Comparison of ENCODE assay signal across 8 cellular contexts in genomic region chr19:18785179-18786124, GRCh38. TPM values are rescaled to one million over a fixed set of nuclear protein-coding genes. Genes with fewer than 3 reads are reported as not detected.
DNase-seq lines count a peak whose midpoint lies in the region; ATAC-seq and TF ChIP-seq lines count a peak whose summit lies in the region.

No MANE protein-coding gene starts in this region.

- no peaks in the 10 kb centered on the region for H3K79me2 ChIP-seq in SK-N-SH (ENCODE audit: insufficient read depth)

- H3K27me3 ChIP-seq in HUES48 (ENCODE audit: control insufficient read depth, insufficient read depth, low read length) (peaks cover 99% of the 10 kb centered on the region), SK-N-SH (ENCODE audit: insufficient read depth) (peaks cover 37% of the 10 kb centered on the region)

- H3K36me3 Mint-ChIP-seq in CD14-positive monocyte, result peaks cover 11 to 13% of the 10 kb centered on the region in 2 donors
- H3K36me3 Mint-ChIP-seq in activated naive CD4-positive, alpha-beta T cell treated with anti-CD3 and anti-CD28 coated beads for 36 hours (ENCODE audit: low read depth), result no peaks in the 10 kb centered on the region

- H3K9me2 ChIP-seq in SK-N-SH, result no peaks in the 10 kb centered on the region

- peaks cover 9% of the 10 kb centered on the region for H3F3A ChIP-seq in SK-N-SH (replicated peaks; ENCODE audit: insufficient read depth)

- H3K27ac Mint-ChIP-seq in CD14-positive monocyte, result peak overlapping the region in 2 of 7 donors; percentile 50 to 53
- no peak overlapping the region for H3K27ac Mint-ChIP-seq in activated naive CD4-positive, alpha-beta T cell treated with anti-CD3 and anti-CD28 coated beads for 36 hours

- CTCF ChIA-PET in SK-N-SH (lab: Yijun Ruan, JAX), result interaction anchor here (1.0 to 2.2 kb wide), 6 partner anchors 14 to 324 kb away, joined by 3 to 14 read pairs (median 3); no protein-coding TSS in a partner anchor
- CTCF ChIA-PET in activated naive CD4-positive, alpha-beta T cell treated with anti-CD3 and anti-CD28 coated beads for 36 hours (lab: Charles Lee), result no interaction called here

- H3K36me3 ChIP-seq in HUES48 (ENCODE audit: control insufficient read depth, insufficient read depth, low read length) (no peaks in the 10 kb centered on the region), SK-N-SH (replicated peaks in 1 of 2; ENCODE audit: control insufficient read depth in 1 of 2, insufficient read depth in 2 of 2, low read length in 1 of 2) (no peaks in the 10 kb centered on the region)

- intact Hi-C loops in CD14-positive monocyte (cut with micrococcal nuclease), result no loop called here
- intact Hi-C loops in activated naive CD4-positive, alpha-beta T cell treated with anti-CD3 and anti-CD28 coated beads for 36 hours (cut with micrococcal nuclease), result loop anchor here (5.0 to 10.0 kb wide), 2 partner anchors 171 to 193 kb away; partner anchors contain the start of gene TMEM59L
- intact Hi-C loops in left cardiac atrium (cut with DNase I), result no loop called here

- H3K4me1 ChIP-seq in HUES48 (ENCODE audit: control insufficient read depth, insufficient read depth, low read length) (no peaks in the 10 kb centered on the region; the same call in 1 of the 2 replicates), SK-N-SH (ENCODE audit: control insufficient read depth in 1 of 2, insufficient read depth in 2 of 2, low read depth in 1 of 2, low read length in 1 of 2) (peaks cover 0 to 20% of the 10 kb centered on the region in 2 experiments; a peak in 1 of 4 replicates)

- H3K4me3 Mint-ChIP-seq in CD14-positive monocyte, result peak overlapping the region; percentile 55 to 95
- no peak overlapping the region for H3K4me3 Mint-ChIP-seq in activated naive CD4-positive, alpha-beta T cell treated with anti-CD3 and anti-CD28 coated beads for 36 hours

- H3K9ac ChIP-seq in HUES48 (ENCODE audit: low read depth, low read length), result no peak overlapping the region
- no peak overlapping the region for H3K9ac ChIP-seq in SK-N-SH

- TF ChIP-seq RAD21 in SK-N-SH (IDR thresholded peaks at IDR 0.05; ENCODE audit: low read length), result no peak

- POLR2A ChIA-PET in SK-N-SH (lab: Yijun Ruan, JAX), result no interaction called here

- H3K9me3 Mint-ChIP-seq in CD14-positive monocyte, result peaks cover 3 to 47% (median 28%) of the 10 kb centered on the region in 7 donors
- H3K9me3 Mint-ChIP-seq in activated naive CD4-positive, alpha-beta T cell treated with anti-CD3 and anti-CD28 coated beads for 36 hours, result no peaks in the 10 kb centered on the region

- H3K27ac ChIP-seq in HUES48 (ENCODE audit: low read depth, low read length) (no peak overlapping the region), SK-N-SH (ENCODE audit: low read depth in 2 of 2, low read length in 1 of 2) (no peak overlapping the region; a peak in 1 of 4 replicates)

- no peak for TF ChIP-seq EP300 in SK-N-SH (IDR thresholded peaks at IDR 0.05; ENCODE audit: borderline replicate concordance in 1 of 2, low read depth in 1 of 2, low read length in 1 of 2)

- 0 out of 2 replicates have a peak overlapping the region, but pooled peaks have one; percentile 56 for H3K4me2 ChIP-seq in SK-N-SH

- peak overlapping the region; percentile 28; the same call in 1 of the 2 replicates for H3K4me3 ChIP-seq in HUES48 (ENCODE audit: low read depth, low read length)
- H3K4me3 ChIP-seq in SK-N-SH (ENCODE audit: low read depth in 2 of 2, low read length in 1 of 2), result peak overlapping the region; percentile 12 to 35; a peak in 2 of 4 replicates

- ATAC-seq in left cardiac atrium (peak; percentile 73 to 82), GM18861 (IDR thresholded peaks at IDR 0.05; ENCODE audit: unreplicated experiment) (no peak)

- DNase-seq in CD14-positive monocyte (ENCODE audit: low spot score) (no peak), SK-N-SH (peak; percentile 100), left cardiac atrium (peak; percentile 89), A172 (ENCODE audit: low spot score) (no peak)
- peak; percentile 79 for DNase-seq in activated naive CD4-positive, alpha-beta T cell treated with anti-CD3 and anti-CD28 coated beads for 36 hours
- peak; percentile 32 to 58 for DNase-seq in stimulated activated CD4-positive, alpha-beta T cell treated with anti-CD3 and anti-CD28 coated beads, Interleukin-15, amount 100 ng/mL, for 1 hour (ENCODE audit: low read depth in 1 of 2, low spot score in 1 of 2)

- TF ChIP-seq CTCF in CD14-positive monocyte (IDR thresholded peaks at IDR 0.05) (no peak), SK-N-SH (IDR thresholded peaks at IDR 0.05) (no peak)

- peaks cover 47% of the 10 kb centered on the region for H3K4me1 Mint-ChIP-seq in CD14-positive monocyte
- H3K4me1 Mint-ChIP-seq in activated naive CD4-positive, alpha-beta T cell treated with anti-CD3 and anti-CD28 coated beads for 36 hours (ENCODE audit: low read depth), result peaks cover 35% of the 10 kb centered on the region

- H3K27me3 Mint-ChIP-seq in CD14-positive monocyte (ENCODE audit: low read depth in 3 of 3), result peaks cover 57 to 72% (median 61%) of the 10 kb centered on the region in 3 donors
- peaks cover 51% of the 10 kb centered on the region for H3K27me3 Mint-ChIP-seq in activated naive CD4-positive, alpha-beta T cell treated with anti-CD3 and anti-CD28 coated beads for 36 hours (ENCODE audit: low read depth)

- H3K9me3 ChIP-seq in HUES48 (ENCODE audit: control insufficient read depth, insufficient read depth, low read length) (no peaks in the 10 kb centered on the region), SK-N-SH (no peaks in the 10 kb centered on the region)

- no peaks in the 10 kb centered on the region for H4K20me1 ChIP-seq in SK-N-SH (ENCODE audit: insufficient read depth)

- 8% methylated on average over 33 of the region's 65 CpGs for WGBS in SK-N-SH (ENCODE audit: low lambda C conversion rate)

- H2AFZ ChIP-seq in SK-N-SH (ENCODE audit: low read depth), result no peak overlapping the region

TF ChIP-seq in SK-N-SH, 30 proteins besides CTCF, POLR2A, EP300 and RAD21 (continues in another document):
- TF ChIP-seq MEF2A (IDR thresholded peaks at IDR 0.05; ENCODE audit: borderline replicate concordance, low read depth) (no peak), EZH2phosphoT487 (IDR thresholded peaks at IDR 0.05; ENCODE audit: borderline replicate concordance, low read depth) (no peak), GATA2 (CRISPR knock-in tag; IDR thresholded peaks at IDR 0.05) (no peak), TEAD4 (IDR thresholded peaks at IDR 0.05; ENCODE audit: borderline replicate concordance, insufficient read depth) (no peak), FOXJ3 (CRISPR knock-in tag; IDR thresholded peaks at IDR 0.05) (no peak), RCOR1 (IDR thresholded peaks at IDR 0.05; ENCODE audit: low read length) (no peak), RFX5 (IDR thresholded peaks at IDR 0.05; ENCODE audit: low read length) (no peak), POLR2AphosphoS5 (IDR thresholded peaks at IDR 0.05; ENCODE audit: low read depth, low read length) (no peak), YY1 (IDR thresholded peaks at IDR 0.05; ENCODE audit: low read depth) (no peak), ZBTB33 (IDR thresholded peaks at IDR 0.05; ENCODE audit: borderline replicate concordance, low read depth) (no peak)
- TF ChIP-seq, protein P1, sequence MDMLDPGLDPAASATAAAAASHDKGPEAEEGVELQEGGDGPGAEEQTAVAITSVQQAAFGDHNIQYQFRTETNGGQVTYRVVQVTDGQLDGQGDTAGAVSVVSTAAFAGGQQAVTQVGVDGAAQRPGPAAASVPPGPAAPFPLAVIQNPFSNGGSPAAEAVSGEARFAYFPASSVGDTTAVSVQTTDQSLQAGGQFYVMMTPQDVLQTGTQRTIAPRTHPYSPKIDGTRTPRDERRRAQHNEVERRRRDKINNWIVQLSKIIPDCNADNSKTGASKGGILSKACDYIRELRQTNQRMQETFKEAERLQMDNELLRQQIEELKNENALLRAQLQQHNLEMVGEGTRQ (IDR thresholded peaks at IDR 0.05; ENCODE audit: borderline replicate concordance, low read depth, low read length), result no peak
- TF ChIP-seq, protein P2, sequence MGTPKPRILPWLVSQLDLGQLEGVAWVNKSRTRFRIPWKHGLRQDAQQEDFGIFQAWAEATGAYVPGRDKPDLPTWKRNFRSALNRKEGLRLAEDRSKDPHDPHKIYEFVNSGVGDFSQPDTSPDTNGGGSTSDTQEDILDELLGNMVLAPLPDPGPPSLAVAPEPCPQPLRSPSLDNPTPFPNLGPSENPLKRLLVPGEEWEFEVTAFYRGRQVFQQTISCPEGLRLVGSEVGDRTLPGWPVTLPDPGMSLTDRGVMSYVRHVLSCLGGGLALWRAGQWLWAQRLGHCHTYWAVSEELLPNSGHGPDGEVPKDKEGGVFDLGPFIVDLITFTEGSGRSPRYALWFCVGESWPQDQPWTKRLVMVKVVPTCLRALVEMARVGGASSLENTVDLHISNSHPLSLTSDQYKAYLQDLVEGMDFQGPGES (IDR thresholded peaks at IDR 0.05; ENCODE audit: low read depth, low read length), result no peak

RNA-seq across cellular contexts. Expression of gene COMP, which starts 5.7 kb away (rescaled TPM):
- polyA plus RNA-seq in CD14-positive monocyte (not detected), SK-N-SH (2012; rRNA removed) (0.26 and 0.42 TPM in 2 replicates)
- 0.15 and 0.17 TPM in 2 replicates for polyA plus RNA-seq in SK-N-SH (2012; cell fraction: cytosol; rRNA removed)
- 0.35 and 1.6 TPM in 2 replicates for polyA plus RNA-seq in SK-N-SH (2012; cell fraction: nucleus; rRNA removed)
- total RNA-seq in activated naive CD4-positive, alpha-beta T cell treated with anti-CD3 and anti-CD28 coated beads for 36 hours, result not detected
- total RNA-seq in left cardiac atrium, result 1 to 10 TPM; 6.5 to 9.8 TPM
- not detected in 2 replicates for total RNA-seq in A172 (2014; rRNA removed; shearing (Covaris generic))

RNA-seq across cellular contexts. Expression of gene UPF1, which starts 46.3 kb away (rescaled TPM):
- 1 to 10 TPM; 2.6 to 3.2 TPM for polyA plus RNA-seq in CD14-positive monocyte
- polyA plus RNA-seq in SK-N-SH (2012; rRNA removed), result 20.3 and 33.3 TPM in 2 replicates
- polyA plus RNA-seq in SK-N-SH (2012; cell fraction: cytosol; rRNA removed), result 15.1 and 18.6 TPM in 2 replicates
- polyA plus RNA-seq in SK-N-SH (2012; cell fraction: nucleus; rRNA removed), result 79.6 and 83.0 TPM in 2 replicates
- 100 to 1,000 TPM in 1 of 2 experiments, 10 to 100 TPM in 1; 95.0 to 105 TPM for total RNA-seq in activated naive CD4-positive, alpha-beta T cell treated with anti-CD3 and anti-CD28 coated beads for 36 hours
- total RNA-seq in left cardiac atrium, result 10 to 100 TPM; 33.9 to 41.1 TPM
- 40.3 and 56.4 TPM in 2 replicates for total RNA-seq in A172 (2014; rRNA removed; shearing (Covaris generic))

Comparison
In these comparisons a context has a peak if more than half of its experiments do, and no peak if none do; other contexts are left out.
1. DNase-seq: peak in SK-N-SH (single experiment), activated naive CD4-positive, alpha-beta T cell treated with anti-CD3 and anti-CD28 coated beads for 36 hours (single experiment), left cardiac atrium (single experiment) and stimulated activated CD4-positive, alpha-beta T cell treated with anti-CD3 and anti-CD28 coated beads, Interleukin-15, amount 100 ng/mL, for 1 hour (2 of 2); none in CD14-positive monocyte (single experiment) and A172 (single experiment).